ENCODE assay signal across 8 cellular contexts in the genomic region with DNA sequence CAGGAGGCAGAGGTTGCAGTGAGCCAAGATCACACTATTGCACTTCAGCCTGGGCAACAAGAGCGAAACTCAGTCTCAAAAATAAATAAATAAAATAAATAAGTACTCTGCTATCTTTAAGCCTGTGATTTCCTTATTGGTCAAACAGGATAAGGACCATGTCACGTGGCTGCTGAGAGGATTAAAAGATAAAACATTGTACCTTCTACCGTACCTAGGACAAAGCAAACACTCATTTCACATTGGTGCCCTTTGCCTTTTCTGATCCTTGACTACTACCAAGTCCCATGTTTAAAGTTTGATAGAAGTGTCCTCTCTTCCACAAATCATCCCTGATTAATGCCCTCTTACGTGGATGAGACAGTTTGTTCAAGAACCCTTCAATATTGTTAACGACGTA.
"Had no signal": no experiment of that assay in that cellular context is flagged by ENCODE, and none has a peak within 500 bp of the region (broad histone marks: within the 10 kb centered on the region; RNA-seq: fewer than 3 reads in every experiment).

No MANE protein-coding gene starts in this region.

- H3K4me1 Mint-ChIP-seq: GM23338, H9 had no signal

- FAIRE-seq: H1, H54, HTR-8/SVneo had no signal

- ATAC-seq: GM23338 had no signal

- H3K27me3 Mint-ChIP-seq: IgD-negative memory B cell had no signal

- H3K4me2 ChIP-seq: GM23338 had no signal

- H3K4me3 ChIP-seq: GM23338 had no signal

- DNase-seq: H9, HCEC 1CT, KBM-7 had no signal

- H3K4me3 Mint-ChIP-seq: GM23338, H9, IgD-negative memory B cell had no signal

- H3K9me3 Mint-ChIP-seq: GM23338, H9, IgD-negative memory B cell had no signal

- H2AFZ ChIP-seq: GM23338 had no signal

- H3K27ac Mint-ChIP-seq: GM23338, H9, IgD-negative memory B cell had no signal
